ENCODE assay signal across 7 cellular contexts in genomic region chr3:52705688-52706686, GRCh38. TPM values are rescaled to one million over a fixed set of nuclear protein-coding genes. Genes with fewer than 3 reads are reported as not detected.
A peak's percentile ranks its signal among the peaks of the same experiment; 100 is the strongest.
DNase-seq lines count a peak whose midpoint lies in the region; ATAC-seq and TF ChIP-seq lines count a peak whose summit lies in the region.

Gene GLT8D1 (minus strand): TSS chr3:52705791. CDS start chr3:52700460, 5,331 bp downstream.
Gene SPCS1 (plus strand): TSS chr3:52706106. CDS start chr3:52706247, 141 bp downstream.

- no peaks in the 10 kb centered on the region for H3K9me3 ChIP-seq in sigmoid colon

- ATAC-seq in GM18499 (IDR thresholded peaks at IDR 0.05; ENCODE audit: insufficient read depth, unreplicated experiment) (peak; percentile 39), HG02870 (IDR thresholded peaks at IDR 0.05; ENCODE audit: unreplicated experiment) (peak; percentile 73)

- DNase-seq in NCI-H1694 (lab: John Stamatoyannopoulos, UW) (peak; percentile 10), T1000 (lab: John Stamatoyannopoulos, UW) (peak; percentile 89), astrocyte of the hippocampus (ENCODE audit: low read depth, low spot score) (peak; percentile 95), hypothalamus (lab: John Stamatoyannopoulos, UW) (peak; percentile 40 to 98 (median 86)), sigmoid colon (peak; percentile 89)

- H3K4me1 ChIP-seq in sigmoid colon, result peaks cover 0 to 42% (median 33%) of the 10 kb centered on the region in 4 donors

- WGBS in sigmoid colon, 2 donors, result 0% methylated on average over 94 of the region's 94 CpGs

- H3K27me3 ChIP-seq in sigmoid colon, result no peaks in the 10 kb centered on the region

- H3K36me3 ChIP-seq in sigmoid colon, result peaks cover 5 to 24% (median 11%) of the 10 kb centered on the region in 4 donors

- peak within 1 kb of the TSS; percentile 63 to 84 (median 68) for H3K4me3 ChIP-seq in sigmoid colon

- no peak for TF ChIP-seq EP300 in sigmoid colon (IDR thresholded peaks at IDR 0.05)

- TF ChIP-seq CTCF in sigmoid colon (IDR thresholded peaks at IDR 0.05), result no peak

- TF ChIP-seq POLR2A in sigmoid colon (IDR thresholded peaks at IDR 0.05), result peak; percentile 53 to 63

- H3K27ac ChIP-seq in sigmoid colon, result peak within 1 kb of the TSS; percentile 86 to 91 (median 88)

- intact Hi-C loops in sigmoid colon (cut with DNase I), result loop anchor here (1.0 to 5.0 kb wide), 2 partner anchors 20 to 169 kb away; partner anchors contain the start of genes GNL3 and UQCC5

RNA-seq across cellular contexts. Expression of gene GLT8D1, which starts in this region (rescaled TPM):
- total RNA-seq in sigmoid colon, result 10 to 100 TPM; 31.5 to 47.4 (median 35.7) TPM
- 10 to 100 TPM in 2 of 3 donors, 1 to 10 TPM in 1; 9.2 to 29.4 (median 11.4) TPM for polyA plus RNA-seq in sigmoid colon

RNA-seq across cellular contexts. Expression of gene SPCS1, which starts in this region (rescaled TPM):
- 100 to 1,000 TPM in 3 of 4 donors, 10 to 100 TPM in 1; 62.0 to 140 (median 109) TPM for total RNA-seq in sigmoid colon
- polyA plus RNA-seq in sigmoid colon, result 100 to 1,000 TPM in 2 of 3 donors, 10 to 100 TPM in 1; 96.1 to 191 (median 113) TPM

Comparison
In these comparisons a context has a peak if more than half of its experiments do, and no peak if none do; other contexts are left out.
1. Peak in every context shown above with its lines: DNase-seq, ATAC-seq, H3K4me3 ChIP-seq and H3K27ac ChIP-seq.
2. DNase-seq: peak in every context shown above with its lines; median percentile 95 in astrocyte of the hippocampus; 89 in T1000; 89 in sigmoid colon; 86 in hypothalamus; 10 in NCI-H1694.